ENCODE assay signal across 1 cellular context in the genomic region with DNA sequence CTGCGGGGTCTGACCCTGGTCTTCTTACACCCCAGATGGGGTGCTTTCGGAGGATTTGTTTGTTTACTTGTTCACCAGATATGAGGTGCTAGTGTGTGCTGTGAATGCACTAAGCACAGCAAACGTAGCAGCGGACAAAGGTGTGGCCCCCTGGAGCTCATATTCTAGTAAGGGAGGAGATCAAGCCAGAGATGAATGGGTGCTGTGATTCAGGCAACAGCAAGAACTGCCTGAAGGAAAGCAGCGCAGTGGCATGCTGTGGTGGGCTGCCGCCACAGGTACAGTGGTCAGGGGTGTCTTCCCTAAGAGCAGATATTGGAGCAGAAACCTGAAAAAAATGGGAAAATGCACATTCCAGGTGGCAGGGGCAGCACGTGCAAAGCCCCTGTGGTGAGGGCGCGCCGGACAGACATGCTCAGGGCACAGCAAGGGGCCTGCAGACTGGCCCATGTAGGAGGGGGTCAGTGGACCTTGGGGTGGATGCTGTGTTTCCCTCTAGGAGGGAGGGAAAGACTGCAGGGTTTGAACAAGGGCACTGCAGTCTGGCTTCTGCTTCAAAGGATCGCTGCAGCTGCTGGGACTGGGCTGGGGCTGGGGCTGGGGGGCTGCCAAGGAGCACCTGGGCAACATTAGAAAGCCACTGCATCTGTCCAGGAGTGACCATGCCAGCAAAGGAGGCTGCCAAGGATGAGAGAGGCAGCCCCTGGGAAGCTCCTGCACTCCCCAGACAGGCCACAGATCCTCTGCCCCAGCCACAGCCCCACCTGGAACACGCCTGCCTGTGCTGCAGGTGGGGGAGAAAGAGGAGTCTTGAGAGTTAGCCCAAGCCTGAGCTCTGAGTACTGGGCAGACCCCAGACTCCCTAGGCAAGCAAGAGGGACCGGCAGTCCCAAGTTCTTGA.
TF ChIP-seq lines count a peak whose summit lies in the region.

No MANE protein-coding gene starts in this region.

TF ChIP-seq in WTC11, 78 proteins besides CTCF, POLR2A, EP300 and RAD21 (continued from another document):
- TF ChIP-seq, protein P1, sequence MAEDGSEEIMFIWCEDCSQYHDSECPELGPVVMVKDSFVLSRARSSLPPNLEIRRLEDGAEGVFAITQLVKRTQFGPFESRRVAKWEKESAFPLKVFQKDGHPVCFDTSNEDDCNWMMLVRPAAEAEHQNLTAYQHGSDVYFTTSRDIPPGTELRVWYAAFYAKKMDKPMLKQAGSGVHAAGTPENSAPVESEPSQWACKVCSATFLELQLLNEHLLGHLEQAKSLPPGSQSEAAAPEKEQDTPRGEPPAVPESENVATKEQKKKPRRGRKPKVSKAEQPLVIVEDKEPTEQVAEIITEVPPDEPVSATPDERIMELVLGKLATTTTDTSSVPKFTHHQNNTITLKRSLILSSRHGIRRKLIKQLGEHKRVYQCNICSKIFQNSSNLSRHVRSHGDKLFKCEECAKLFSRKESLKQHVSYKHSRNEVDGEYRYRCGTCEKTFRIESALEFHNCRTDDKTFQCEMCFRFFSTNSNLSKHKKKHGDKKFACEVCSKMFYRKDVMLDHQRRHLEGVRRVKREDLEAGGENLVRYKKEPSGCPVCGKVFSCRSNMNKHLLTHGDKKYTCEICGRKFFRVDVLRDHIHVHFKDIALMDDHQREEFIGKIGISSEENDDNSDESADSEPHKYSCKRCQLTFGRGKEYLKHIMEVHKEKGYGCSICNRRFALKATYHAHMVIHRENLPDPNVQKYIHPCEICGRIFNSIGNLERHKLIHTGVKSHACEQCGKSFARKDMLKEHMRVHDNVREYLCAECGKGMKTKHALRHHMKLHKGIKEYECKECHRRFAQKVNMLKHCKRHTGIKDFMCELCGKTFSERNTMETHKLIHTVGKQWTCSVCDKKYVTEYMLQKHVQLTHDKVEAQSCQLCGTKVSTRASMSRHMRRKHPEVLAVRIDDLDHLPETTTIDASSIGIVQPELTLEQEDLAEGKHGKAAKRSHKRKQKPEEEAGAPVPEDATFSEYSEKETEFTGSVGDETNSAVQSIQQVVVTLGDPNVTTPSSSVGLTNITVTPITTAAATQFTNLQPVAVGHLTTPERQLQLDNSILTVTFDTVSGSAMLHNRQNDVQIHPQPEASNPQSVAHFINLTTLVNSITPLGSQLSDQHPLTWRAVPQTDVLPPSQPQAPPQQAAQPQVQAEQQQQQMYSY (CRISPR knock-in tag; IDR thresholded peaks at IDR 0.05) = no peak
- TF ChIP-seq NFATC4 (CRISPR knock-in tag; IDR thresholded peaks at IDR 0.05) (no peak), MXD4 (CRISPR knock-in tag; IDR thresholded peaks at IDR 0.05; ENCODE audit: borderline replicate concordance) (no peak)
- TF ChIP-seq, protein P2, sequence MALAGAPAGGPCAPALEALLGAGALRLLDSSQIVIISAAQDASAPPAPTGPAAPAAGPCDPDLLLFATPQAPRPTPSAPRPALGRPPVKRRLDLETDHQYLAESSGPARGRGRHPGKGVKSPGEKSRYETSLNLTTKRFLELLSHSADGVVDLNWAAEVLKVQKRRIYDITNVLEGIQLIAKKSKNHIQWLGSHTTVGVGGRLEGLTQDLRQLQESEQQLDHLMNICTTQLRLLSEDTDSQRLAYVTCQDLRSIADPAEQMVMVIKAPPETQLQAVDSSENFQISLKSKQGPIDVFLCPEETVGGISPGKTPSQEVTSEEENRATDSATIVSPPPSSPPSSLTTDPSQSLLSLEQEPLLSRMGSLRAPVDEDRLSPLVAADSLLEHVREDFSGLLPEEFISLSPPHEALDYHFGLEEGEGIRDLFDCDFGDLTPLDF (CRISPR knock-in tag; IDR thresholded peaks at IDR 0.05) = no peak
TF ChIP-seq in WTC11: peak in this region for 0.
